Comparison of ENCODE assay signal across 2 cellular contexts in the genomic region with DNA sequence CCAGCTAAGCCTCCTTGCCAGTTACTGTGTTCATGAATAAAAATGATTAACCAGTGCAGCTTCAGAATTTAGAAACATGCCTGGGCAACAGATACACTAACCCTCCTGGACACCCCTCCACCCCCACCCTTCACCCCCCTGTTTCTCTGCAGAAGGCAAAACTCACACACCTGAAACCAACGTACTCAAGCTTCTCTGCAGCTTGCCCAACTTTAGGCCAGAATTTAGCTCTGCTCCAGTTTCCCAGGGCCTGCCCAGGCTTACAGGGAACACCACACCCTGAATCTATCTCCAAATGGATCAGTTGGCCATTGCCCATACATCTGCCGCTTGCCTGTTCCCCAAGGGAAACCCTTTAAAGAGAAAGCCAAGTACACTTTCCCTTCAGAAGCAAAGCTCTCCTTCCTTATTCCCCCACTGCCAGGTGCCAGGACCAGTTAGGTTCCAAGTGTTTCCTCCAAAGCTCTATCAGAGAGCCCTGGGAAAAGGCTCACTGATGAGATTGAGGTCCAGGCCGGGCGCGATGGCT.
TF ChIP-seq lines count a peak whose summit lies in the region.

No MANE protein-coding gene starts in this region.

TF ChIP-seq in HepG2, 621 proteins besides CTCF, POLR2A, EP300 and RAD21:
- TF ChIP-seq THYN1 (CRISPR knock-in tag; IDR thresholded peaks at IDR 0.05; ENCODE audit: borderline replicate concordance, low read depth) (no peak), ZNF441 (CRISPR knock-in tag; IDR thresholded peaks at IDR 0.05; ENCODE audit: borderline replicate concordance) (no peak), SRSF9 (IDR thresholded peaks at IDR 0.05; ENCODE audit: borderline replicate concordance, insufficient read depth, low read depth, low read length, poor library complexity, severe bottlenecking) (no peak), HOXA5 (CRISPR knock-in tag; IDR thresholded peaks at IDR 0.05) (no peak), ZEB1 (IDR thresholded peaks at IDR 0.05; ENCODE audit: insufficient replicate concordance, low read depth) (no peak)
- TF ChIP-seq, protein P1, sequence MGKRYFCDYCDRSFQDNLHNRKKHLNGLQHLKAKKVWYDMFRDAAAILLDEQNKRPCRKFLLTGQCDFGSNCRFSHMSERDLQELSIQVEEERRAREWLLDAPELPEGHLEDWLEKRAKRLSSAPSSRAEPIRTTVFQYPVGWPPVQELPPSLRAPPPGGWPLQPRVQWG (CRISPR knock-in tag; IDR thresholded peaks at IDR 0.05; ENCODE audit: borderline replicate concordance, low read depth): no peak
- TF ChIP-seq, protein P2, sequence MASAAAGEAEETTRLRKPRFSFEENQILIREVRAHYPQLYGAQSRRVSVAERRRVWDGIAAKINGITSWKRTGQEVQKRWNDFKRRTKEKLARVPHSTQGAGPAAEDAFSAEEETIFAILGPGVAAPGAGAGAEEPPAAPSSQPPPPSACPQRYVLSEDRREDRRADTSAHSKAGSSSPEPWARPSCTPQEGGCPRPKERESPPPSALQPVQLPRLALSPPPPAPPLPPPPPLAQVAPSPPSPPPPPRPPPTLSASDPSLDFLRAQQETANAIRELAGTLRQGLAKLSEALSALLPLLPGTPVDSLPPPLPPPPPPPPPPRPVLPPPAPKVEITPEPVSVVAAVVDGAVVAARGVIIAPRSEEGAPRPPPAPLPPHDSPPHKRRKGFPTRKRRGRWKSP (CRISPR knock-in tag; IDR thresholded peaks at IDR 0.05): no peak

TF ChIP-seq in H1, 55 proteins besides CTCF, POLR2A, EP300 and RAD21:
- TF ChIP-seq HDAC2 (IDR thresholded peaks at IDR 0.05; ENCODE audit: borderline replicate concordance in 1 of 2, low read depth in 2 of 2, low read length in 2 of 2) (no peak), TEAD4 (IDR thresholded peaks at IDR 0.05; ENCODE audit: low read depth, low read length) (no peak), RXRA (IDR thresholded peaks at IDR 0.05; ENCODE audit: insufficient read depth, low read depth, low read length) (no peak), BACH1 (IDR thresholded peaks at IDR 0.05; ENCODE audit: low read length) (no peak), ASH2L (IDR thresholded peaks at IDR 0.05; ENCODE audit: low read length) (no peak), JUN (IDR thresholded peaks at IDR 0.05; ENCODE audit: low read depth, low read length) (no peak), BRCA1 (IDR thresholded peaks at IDR 0.05; ENCODE audit: low read depth, low read length) (no peak), ZNF274 (IDR thresholded peaks at IDR 0.05; ENCODE audit: borderline replicate concordance, extremely low read depth, low read length) (no peak)
- TF ChIP-seq, protein P3, sequence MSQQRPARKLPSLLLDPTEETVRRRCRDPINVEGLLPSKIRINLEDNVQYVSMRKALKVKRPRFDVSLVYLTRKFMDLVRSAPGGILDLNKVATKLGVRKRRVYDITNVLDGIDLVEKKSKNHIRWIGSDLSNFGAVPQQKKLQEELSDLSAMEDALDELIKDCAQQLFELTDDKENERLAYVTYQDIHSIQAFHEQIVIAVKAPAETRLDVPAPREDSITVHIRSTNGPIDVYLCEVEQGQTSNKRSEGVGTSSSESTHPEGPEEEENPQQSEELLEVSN (IDR thresholded peaks at IDR 0.05): no peak
TF ChIP-seq in H1: peak in this region for 0.
